ENCODE assay signal across 8 cellular contexts in genomic region chr5:140926903-140927573, GRCh38. TPM values are rescaled to one million over a fixed set of nuclear protein-coding genes. Genes with fewer than 3 reads are reported as not detected.
A peak's percentile ranks its signal among the peaks of the same experiment; 100 is the strongest.
DNase-seq lines count a peak whose midpoint lies in the region; ATAC-seq and TF ChIP-seq lines count a peak whose summit lies in the region.

No MANE protein-coding gene starts in this region.

- H3K4me1 ChIP-seq in body of pancreas (peaks cover 26% of the 10 kb centered on the region), stomach (peaks cover 7 to 22% (median 17%) of the 10 kb centered on the region in 4 donors)

- intact Hi-C loops in body of pancreas (cut with DNase I): no loop called here
- intact Hi-C loops in stomach (cut with DNase I; ENCODE audit: low total_unique reads): no loop called here

- DNase-seq in NCI-H526 (lab: John Stamatoyannopoulos, UW) (peak; percentile 64 to 83), NCI-H526 treated with DMSO at 0.1 percent for 48 hours (lab: John Stamatoyannopoulos, UW) (no peak), body of pancreas (peak; percentile 27 to 54 (median 36)), islet precursor cell (peak; percentile 72), stomach (no peak), MV-4-11 (lab: John Stamatoyannopoulos, UW) (no peak)

- H3K36me3 ChIP-seq in body of pancreas (replicated peaks in 1 of 2; ENCODE audit: insufficient read depth in 1 of 2, low read depth in 2 of 2) (no peaks in the 10 kb centered on the region), stomach (no peaks in the 10 kb centered on the region)

- peak overlapping the region; percentile 10 to 34 for H3K4me3 ChIP-seq in body of pancreas
- H3K4me3 ChIP-seq in stomach: peak overlapping the region; percentile 48 to 59 (median 54)

- 0 to 2% methylated on average over 7 to 47 of the region's 55 CpGs for WGBS in body of pancreas, 2 donors
- WGBS in stomach, 5 donors: 7 to 13% (median 11%) methylated on average over 22 to 55 of the region's 55 CpGs

- no peak for TF ChIP-seq EP300 in stomach (IDR thresholded peaks at IDR 0.05)

- TF ChIP-seq CTCF in body of pancreas (IDR thresholded peaks at IDR 0.05) (no peak), stomach (IDR thresholded peaks at IDR 0.05) (no peak)

- TF ChIP-seq POLR2A in body of pancreas (IDR thresholded peaks at IDR 0.05) (no peak), stomach (IDR thresholded peaks at IDR 0.05) (no peak)

- H3K9me3 ChIP-seq in body of pancreas (no peaks in the 10 kb centered on the region), stomach (peaks cover 0 to 32% (median 4%) of the 10 kb centered on the region in 4 donors)

- H3K27me3 ChIP-seq in body of pancreas: no peaks in the 10 kb centered on the region
- peaks cover 0 to 56% (median 47%) of the 10 kb centered on the region in 3 donors for H3K27me3 ChIP-seq in stomach

- ATAC-seq in body of pancreas (peak; percentile 45), HG03045 (IDR thresholded peaks at IDR 0.05; ENCODE audit: unreplicated experiment) (no peak), GM19463 (IDR thresholded peaks at IDR 0.05; ENCODE audit: unreplicated experiment) (no peak)

- H3K27ac ChIP-seq in body of pancreas (peak overlapping the region in 3 of 4 donors; percentile 53 to 80 (median 76)), stomach (peak overlapping the region in 3 of 5 donors; percentile 2 to 64 (median 40))

RNA-seq across cellular contexts. Expression of gene PCDHAC1, which starts 0.9 kb away (rescaled TPM):
- total RNA-seq in body of pancreas (1 to 10 TPM; 1.8 to 4.0 TPM), stomach (under 1 TPM in 1 of 5 donors, not detected in 4; 0.55 TPM)
- polyA plus RNA-seq in stomach: under 1 TPM in 2 of 3 donors, not detected in 1; 0.03 to 0.15 TPM

RNA-seq across cellular contexts. Expression of gene PCDHAC2, which starts 39.2 kb away (rescaled TPM):
- total RNA-seq in body of pancreas (1 to 10 TPM; 1.6 to 2.3 TPM), stomach (1 to 10 TPM in 2 of 5 donors, under 1 TPM in 1, not detected in 2; 0.58 to 4.2 (median 2.6) TPM)
- polyA plus RNA-seq in stomach: under 1 TPM in 2 of 3 donors, not detected in 1; 0.05 to 0.19 TPM

RNA-seq across cellular contexts. Expression of gene PCDHA13, which starts 45.1 kb away (rescaled TPM):
- total RNA-seq in body of pancreas (1 to 10 TPM; 2.3 to 7.6 TPM), stomach (1 to 10 TPM in 2 of 5 donors, under 1 TPM in 2, not detected in 1; 0.14 to 4.3 (median 1.2) TPM)
- polyA plus RNA-seq in stomach: under 1 TPM in 1 of 3 donors, not detected in 2; 0.61 TPM

RNA-seq across cellular contexts. Expression of gene PCDHA12, which starts 51.9 kb away (rescaled TPM):
- total RNA-seq in body of pancreas: 1 to 10 TPM; 3.6 to 3.9 TPM
- 1 to 10 TPM in 1 of 5 donors, under 1 TPM in 1, not detected in 3; 0.55 to 2.2 TPM for total RNA-seq in stomach
- polyA plus RNA-seq in stomach: under 1 TPM in 1 of 3 donors, not detected in 2; 0.05 TPM

RNA-seq across cellular contexts. Expression of gene PCDHA11, which starts 58.3 kb away (rescaled TPM):
- total RNA-seq in body of pancreas (1 to 10 TPM; 3.6 to 4.9 TPM), stomach (1 to 10 TPM in 1 of 5 donors, under 1 TPM in 1, not detected in 3; 0.45 to 1.1 TPM)
- polyA plus RNA-seq in stomach: under 1 TPM in 2 of 3 donors, not detected in 1; 0.03 to 0.19 TPM

Comparison
In these comparisons a context has a peak if more than half of its experiments do, and no peak if none do; other contexts are left out.
1. DNase-seq: peak in NCI-H526 (2 of 2), body of pancreas (4 of 4) and islet precursor cell (single experiment); none in NCI-H526 treated with DMSO at 0.1 percent for 48 hours (single experiment), stomach (single experiment) and MV-4-11 (single experiment).